Comparison of ENCODE assay signal across 1 cellular context in the genomic region with DNA sequence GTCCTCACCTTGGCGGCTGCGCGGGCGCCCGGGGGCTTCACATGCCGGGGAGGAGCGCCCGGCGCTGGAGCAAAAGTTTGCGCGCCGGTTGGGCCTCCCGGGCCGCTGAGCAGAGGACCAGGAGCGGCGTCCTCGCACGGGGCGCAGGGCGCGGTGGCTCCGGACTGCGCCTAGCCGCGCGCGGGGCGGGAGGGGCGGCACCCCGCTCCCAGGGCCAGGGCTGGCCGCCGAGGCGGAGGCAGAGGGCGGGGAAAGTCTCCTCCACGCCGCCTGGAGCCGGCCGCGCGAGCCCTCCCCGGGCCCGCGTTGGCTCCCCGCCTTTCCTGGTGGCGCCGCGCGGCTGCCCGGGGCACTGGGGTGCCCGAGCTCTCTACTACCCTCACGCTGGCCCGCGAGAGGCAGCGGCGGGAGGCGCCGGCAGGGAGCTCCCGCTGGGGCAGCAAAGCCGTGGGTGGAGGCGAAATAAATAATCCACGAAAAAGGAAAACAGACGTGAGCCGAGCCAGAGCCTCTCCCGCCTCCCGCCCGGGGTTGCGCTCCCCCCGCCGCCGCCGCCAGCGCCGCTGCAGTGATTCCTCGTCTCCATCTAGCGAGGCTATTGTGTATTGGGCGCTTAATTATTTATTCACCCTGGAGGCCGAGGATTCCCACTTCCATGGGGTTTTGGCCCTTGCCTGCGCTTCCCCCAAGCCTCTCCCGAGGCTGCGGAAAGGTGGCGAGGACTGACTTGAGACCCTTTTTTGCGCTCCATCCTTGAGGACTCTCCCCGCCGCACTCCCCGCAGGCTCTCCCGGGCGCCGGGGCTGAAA.
TF ChIP-seq lines count a peak whose summit lies in the region.

No MANE protein-coding gene starts in this region.

TF ChIP-seq in SK-N-SH, 30 proteins besides CTCF, POLR2A, EP300 and RAD21 (continued from another document):
- no peak for TF ChIP-seq ZBTB33 (IDR thresholded peaks at IDR 0.05; ENCODE audit: borderline replicate concordance, low read depth)
- TF ChIP-seq YY1 (IDR thresholded peaks at IDR 0.05; ENCODE audit: low read depth): no peak
- no peak for TF ChIP-seq REST (IDR thresholded peaks at IDR 0.05; ENCODE audit: low read depth, low read length)
- TF ChIP-seq, protein P1, sequence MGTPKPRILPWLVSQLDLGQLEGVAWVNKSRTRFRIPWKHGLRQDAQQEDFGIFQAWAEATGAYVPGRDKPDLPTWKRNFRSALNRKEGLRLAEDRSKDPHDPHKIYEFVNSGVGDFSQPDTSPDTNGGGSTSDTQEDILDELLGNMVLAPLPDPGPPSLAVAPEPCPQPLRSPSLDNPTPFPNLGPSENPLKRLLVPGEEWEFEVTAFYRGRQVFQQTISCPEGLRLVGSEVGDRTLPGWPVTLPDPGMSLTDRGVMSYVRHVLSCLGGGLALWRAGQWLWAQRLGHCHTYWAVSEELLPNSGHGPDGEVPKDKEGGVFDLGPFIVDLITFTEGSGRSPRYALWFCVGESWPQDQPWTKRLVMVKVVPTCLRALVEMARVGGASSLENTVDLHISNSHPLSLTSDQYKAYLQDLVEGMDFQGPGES (IDR thresholded peaks at IDR 0.05; ENCODE audit: low read depth, low read length): no peak
- no peak for TF ChIP-seq NFIC (IDR thresholded peaks at IDR 0.05; ENCODE audit: borderline replicate concordance)
- TF ChIP-seq SMC3 (IDR thresholded peaks at IDR 0.05; ENCODE audit: low read depth, low read length): peak; percentile 41; the same call in 1 of the 2 replicates
- TF ChIP-seq MEF2A (IDR thresholded peaks at IDR 0.05; ENCODE audit: borderline replicate concordance, low read depth): no peak
- TF ChIP-seq RCOR1 (IDR thresholded peaks at IDR 0.05; ENCODE audit: low read length): no peak
